10 cellular contexts compared by ENCODE assay signal in the genomic region with DNA sequence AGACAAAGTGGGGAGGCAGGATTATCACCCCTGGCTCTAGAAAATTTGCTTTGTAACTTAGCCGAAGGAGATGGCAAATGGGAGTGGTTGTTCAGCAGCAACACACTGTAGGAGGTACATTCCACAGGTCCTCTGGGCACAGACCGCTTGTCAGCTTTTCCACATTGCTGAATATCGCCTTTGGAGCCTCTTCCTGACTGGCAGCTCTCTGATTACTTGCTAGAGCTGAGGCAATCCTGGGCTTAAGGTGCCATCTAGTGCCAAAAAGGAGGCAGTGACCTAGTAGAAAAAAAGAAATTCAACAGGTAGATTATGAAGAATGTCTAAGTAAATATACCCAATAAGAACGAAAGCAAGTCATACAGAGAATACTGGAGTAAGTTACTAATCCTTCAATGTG. TPM values are rescaled to one million over a fixed set of nuclear protein-coding genes. Genes with fewer than 3 reads are reported as not detected.
A peak's percentile ranks its signal among the peaks of the same experiment; 100 is the strongest.
DNase-seq lines count a peak whose midpoint lies in the region; ATAC-seq, FAIRE-seq and TF ChIP-seq lines count a peak whose summit lies in the region.
"Had no signal": no experiment of that assay in that cellular context is flagged by ENCODE, and none has a peak within 500 bp of the region (broad histone marks: within the 10 kb centered on the region; RNA-seq: fewer than 3 reads in every experiment).

No MANE protein-coding gene starts in this region.

- no peaks in the 10 kb centered on the region for H3K36me3 Mint-ChIP-seq in activated CD8-positive, alpha-beta T cell treated with anti-CD3 and anti-CD28 coated beads for 36 hours (ENCODE audit: low read depth)
- H3K36me3 Mint-ChIP-seq in activated CD8-positive, alpha-beta T cell treated with anti-CD3 and anti-CD28 coated beads, Interleukin-2, amount 10 ng/mL, durations not matched to agents 7 days and 5 days (ENCODE audit: low read depth) = no peaks in the 10 kb centered on the region
- peaks cover 2% of the 10 kb centered on the region for H3K36me3 Mint-ChIP-seq in chondrocyte (ENCODE audit: low read depth)
- H3K36me3 Mint-ChIP-seq in activated CD4-positive, alpha-beta T cell treated with anti-CD3 and anti-CD28 coated beads for 36 hours (ENCODE audit: low read depth) = no peaks in the 10 kb centered on the region

- no peak overlapping the region for H3K4me3 ChIP-seq in small intestine (ENCODE audit: low read depth in 1 of 2, low read length in 2 of 2)
- H3K4me3 ChIP-seq: lung had no signal

- H3K4me3 Mint-ChIP-seq in activated CD8-positive, alpha-beta T cell treated with anti-CD3 and anti-CD28 coated beads for 36 hours = no peak overlapping the region
- H3K4me3 Mint-ChIP-seq in activated CD8-positive, alpha-beta T cell treated with anti-CD3 and anti-CD28 coated beads, Interleukin-2, amount 10 ng/mL, durations not matched to agents 7 days and 5 days = no peak overlapping the region
- no peak overlapping the region for H3K4me3 Mint-ChIP-seq in chondrocyte (ENCODE audit: unreplicated experiment)
- no peak overlapping the region for H3K4me3 Mint-ChIP-seq in activated CD4-positive, alpha-beta T cell treated with anti-CD3 and anti-CD28 coated beads for 36 hours

- no peaks in the 10 kb centered on the region for H3K9me3 ChIP-seq in small intestine (ENCODE audit: control insufficient read depth, low read depth)

- ATAC-seq in activated CD8-positive, alpha-beta T cell treated with anti-CD3 and anti-CD28 coated beads for 36 hours = no peak
- ATAC-seq in activated CD8-positive, alpha-beta T cell treated with anti-CD3 and anti-CD28 coated beads, Interleukin-2, amount 10 ng/mL, durations not matched to agents 7 days and 5 days = no peak
- no peak for ATAC-seq in HG03354 (IDR thresholded peaks at IDR 0.05; ENCODE audit: poor library complexity, severe bottlenecking, unreplicated experiment)
- no peak for ATAC-seq in GM21825 (IDR thresholded peaks at IDR 0.05; ENCODE audit: unreplicated experiment)
- no peak for ATAC-seq in activated CD4-positive, alpha-beta T cell treated with anti-CD3 and anti-CD28 coated beads for 36 hours

- H3K27ac ChIP-seq in small intestine (ENCODE audit: low read depth in 1 of 2, low read length in 1 of 2) = no peak overlapping the region

- no peaks in the 10 kb centered on the region for H3K4me1 Mint-ChIP-seq in activated CD8-positive, alpha-beta T cell treated with anti-CD3 and anti-CD28 coated beads for 36 hours (ENCODE audit: low read depth)
- H3K4me1 Mint-ChIP-seq in activated CD8-positive, alpha-beta T cell treated with anti-CD3 and anti-CD28 coated beads, Interleukin-2, amount 10 ng/mL, durations not matched to agents 7 days and 5 days (ENCODE audit: low read depth) = no peaks in the 10 kb centered on the region
- H3K4me1 Mint-ChIP-seq in chondrocyte (ENCODE audit: low read depth) = no peaks in the 10 kb centered on the region
- no peaks in the 10 kb centered on the region for H3K4me1 Mint-ChIP-seq in activated CD4-positive, alpha-beta T cell treated with anti-CD3 and anti-CD28 coated beads for 36 hours

- FAIRE-seq in small intestine (lab: Jason Lieb, UNC) = no peak
- FAIRE-seq: G401.6 had no signal

- CTCF ChIA-PET in activated CD8-positive, alpha-beta T cell treated with anti-CD3 and anti-CD28 coated beads for 36 hours (lab: Charles Lee) = interaction anchor here (1.3 to 3.4 kb wide), 3 partner anchors 11 to 19 kb away, joined by 3 to 19 read pairs (median 8); no protein-coding TSS in a partner anchor
- CTCF ChIA-PET in activated CD8-positive, alpha-beta T cell treated with anti-CD3 and anti-CD28 coated beads, Interleukin-2, amount 10 ng/mL, durations not matched to agents 7 days and 5 days (lab: Charles Lee) = interaction anchor here (0.9 to 2.8 kb wide), 7 partner anchors 8 to 337 kb away, joined by 3 to 21 read pairs (median 7); partner anchors contain the start of gene EXOG
- CTCF ChIA-PET in activated CD4-positive, alpha-beta T cell treated with anti-CD3 and anti-CD28 coated beads for 36 hours (lab: Charles Lee) = interaction anchor here (0.7 to 3.8 kb wide), 6 partner anchors 11 to 689 kb away, joined by 3 to 29 read pairs (median 5); no protein-coding TSS in a partner anchor

- H3K9me3 Mint-ChIP-seq in activated CD8-positive, alpha-beta T cell treated with anti-CD3 and anti-CD28 coated beads for 36 hours = peaks cover 12% of the 10 kb centered on the region
- peaks cover 6% of the 10 kb centered on the region for H3K9me3 Mint-ChIP-seq in activated CD8-positive, alpha-beta T cell treated with anti-CD3 and anti-CD28 coated beads, Interleukin-2, amount 10 ng/mL, durations not matched to agents 7 days and 5 days (ENCODE audit: insufficient read depth)
- H3K9me3 Mint-ChIP-seq in chondrocyte (ENCODE audit: low read depth) = peaks cover 22% of the 10 kb centered on the region
- H3K9me3 Mint-ChIP-seq in activated CD4-positive, alpha-beta T cell treated with anti-CD3 and anti-CD28 coated beads for 36 hours (ENCODE audit: low read depth) = peaks cover 11% of the 10 kb centered on the region

- H3K27me3 ChIP-seq in small intestine (ENCODE audit: control insufficient read depth in 2 of 2, insufficient read depth in 2 of 2, low read length in 2 of 2) = peaks cover 0 to 11% of the 10 kb centered on the region in 2 donors

- H3K27ac Mint-ChIP-seq in activated CD8-positive, alpha-beta T cell treated with anti-CD3 and anti-CD28 coated beads for 36 hours = no peak overlapping the region
- no peak overlapping the region for H3K27ac Mint-ChIP-seq in activated CD8-positive, alpha-beta T cell treated with anti-CD3 and anti-CD28 coated beads, Interleukin-2, amount 10 ng/mL, durations not matched to agents 7 days and 5 days
- H3K27ac Mint-ChIP-seq in chondrocyte (ENCODE audit: unreplicated experiment) = no peak overlapping the region
- H3K27ac Mint-ChIP-seq in activated CD4-positive, alpha-beta T cell treated with anti-CD3 and anti-CD28 coated beads for 36 hours = no peak overlapping the region

- no peaks in the 10 kb centered on the region for H3K36me3 ChIP-seq in small intestine (ENCODE audit: control insufficient read depth in 2 of 2, insufficient read depth in 2 of 2, low read length in 2 of 2)

- POLR2A ChIA-PET in activated CD8-positive, alpha-beta T cell treated with anti-CD3 and anti-CD28 coated beads for 36 hours (lab: Charles Lee) = interaction anchor here (0.8 kb wide), 1 partner anchor 16 kb away, joined by 3 read pairs; no protein-coding TSS in a partner anchor
- POLR2A ChIA-PET in activated CD8-positive, alpha-beta T cell treated with anti-CD3 and anti-CD28 coated beads, Interleukin-2, amount 10 ng/mL, durations not matched to agents 7 days and 5 days (lab: Charles Lee) = no interaction called here
- POLR2A ChIA-PET in activated CD4-positive, alpha-beta T cell treated with anti-CD3 and anti-CD28 coated beads for 36 hours (lab: Charles Lee) = no interaction called here

- intact Hi-C loops in activated CD8-positive, alpha-beta T cell treated with anti-CD3 and anti-CD28 coated beads for 36 hours (cut with micrococcal nuclease) = no loop called here
- intact Hi-C loops in activated CD4-positive, alpha-beta T cell treated with anti-CD3 and anti-CD28 coated beads for 36 hours (cut with DNase I, micrococcal nuclease) = no loop called here

- H3K27me3 Mint-ChIP-seq in activated CD8-positive, alpha-beta T cell treated with anti-CD3 and anti-CD28 coated beads for 36 hours = peaks cover 28% of the 10 kb centered on the region
- H3K27me3 Mint-ChIP-seq in activated CD8-positive, alpha-beta T cell treated with anti-CD3 and anti-CD28 coated beads, Interleukin-2, amount 10 ng/mL, durations not matched to agents 7 days and 5 days (ENCODE audit: low read depth) = peaks cover 30% of the 10 kb centered on the region
- peaks cover 45% of the 10 kb centered on the region for H3K27me3 Mint-ChIP-seq in chondrocyte (ENCODE audit: low read depth)
- peaks cover 24% of the 10 kb centered on the region for H3K27me3 Mint-ChIP-seq in activated CD4-positive, alpha-beta T cell treated with anti-CD3 and anti-CD28 coated beads for 36 hours

- 27 to 47% (median 43%) methylated on average over 4 of the region's 4 CpGs for WGBS in small intestine, 3 donors

- no peak for DNase-seq in activated CD8-positive, alpha-beta T cell treated with anti-CD3 and anti-CD28 coated beads for 36 hours
- DNase-seq in activated CD8-positive, alpha-beta T cell treated with anti-CD3 and anti-CD28 coated beads, Interleukin-2, amount 10 ng/mL, durations not matched to agents 7 days and 5 days = no peak
- DNase-seq in NCI-H446 treated with DMSO at 0.1 percent for 48 hours (lab: John Stamatoyannopoulos, UW) (peak; percentile 4), chondrocyte (ENCODE audit: low spot score) (no peak), small intestine (peak; percentile 47)
- no peak for DNase-seq in activated CD4-positive, alpha-beta T cell treated with anti-CD3 and anti-CD28 coated beads for 36 hours

- TF ChIP-seq CTCF in activated CD8-positive, alpha-beta T cell treated with anti-CD3 and anti-CD28 coated beads for 36 hours (IDR thresholded peaks at IDR 0.05) = peak; percentile 39
- TF ChIP-seq CTCF in chondrocyte (IDR thresholded peaks at IDR 0.05) = peak; percentile 59

- H3K4me1 ChIP-seq in small intestine (ENCODE audit: control insufficient read depth in 2 of 2, insufficient read depth in 1 of 2, low read depth in 1 of 2, low read length in 1 of 2) = no peaks in the 10 kb centered on the region

RNA-seq across cellular contexts. Expression of gene SCN5A, which starts 13.1 kb away (rescaled TPM):
- total RNA-seq in activated CD8-positive, alpha-beta T cell treated with anti-CD3 and anti-CD28 coated beads for 36 hours = under 1 TPM; 0.20 to 0.52 TPM
- total RNA-seq in activated CD8-positive, alpha-beta T cell treated with anti-CD3 and anti-CD28 coated beads, Interleukin-2, amount 10 ng/mL, durations not matched to agents 7 days and 5 days = under 1 TPM; 0.08 to 0.37 TPM
- 0.21 to 0.25 TPM (median 0.24 TPM) in 3 replicates for total RNA-seq in chondrocyte
- under 1 TPM in 2 of 3 donors, not detected in 1; 0.27 to 0.75 TPM for polyA plus RNA-seq in small intestine
- under 1 TPM; 0.14 to 0.39 TPM for total RNA-seq in activated CD4-positive, alpha-beta T cell treated with anti-CD3 and anti-CD28 coated beads for 36 hours

Comparison
In these comparisons a context has a peak if more than half of its experiments do, and no peak if none do; other contexts are left out.
1. DNase-seq: peak in NCI-H446 treated with DMSO at 0.1 percent for 48 hours (single experiment) and small intestine (single experiment); none in activated CD8-positive, alpha-beta T cell treated with anti-CD3 and anti-CD28 coated beads for 36 hours (single experiment), activated CD8-positive, alpha-beta T cell treated with anti-CD3 and anti-CD28 coated beads, Interleukin-2, amount 10 ng/mL, durations not matched to agents 7 days and 5 days (single experiment), chondrocyte (single experiment) and activated CD4-positive, alpha-beta T cell treated with anti-CD3 and anti-CD28 coated beads for 36 hours (single experiment).